Comparison of ENCODE assay signal across 1 cellular context in the genomic region with DNA sequence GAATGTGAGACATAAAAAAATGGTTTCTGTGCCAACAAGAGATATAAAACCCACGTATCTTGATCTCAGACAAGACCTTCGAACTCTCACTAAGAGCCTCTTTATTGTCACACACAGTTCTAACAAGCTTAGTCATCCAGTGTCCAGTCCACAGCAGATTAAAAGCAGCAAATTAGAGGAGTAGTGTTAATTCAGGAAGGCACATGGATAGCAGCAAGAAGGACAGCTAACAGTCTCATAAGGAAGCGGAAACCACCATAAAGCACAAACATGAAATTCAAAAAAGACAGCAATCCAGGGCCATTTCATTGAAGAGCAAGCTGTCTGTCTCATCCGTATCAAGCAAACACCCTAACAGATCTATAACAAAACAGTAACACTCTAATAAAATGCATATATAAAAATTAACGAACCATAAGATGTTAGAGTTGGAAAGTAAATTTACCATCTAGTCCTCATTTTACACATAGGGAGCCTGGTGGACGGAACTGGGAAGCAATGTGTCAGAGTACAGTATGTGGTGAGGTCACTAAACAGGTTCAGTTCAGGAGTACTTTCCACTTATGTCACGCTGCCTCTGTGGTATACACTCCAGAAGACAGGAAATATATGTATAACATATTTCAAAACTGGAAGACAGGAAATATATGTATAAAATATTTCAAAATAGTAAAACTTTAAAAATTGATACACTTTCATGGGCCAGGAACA.
A peak's percentile ranks its signal among the peaks of the same experiment; 100 is the strongest.
TF ChIP-seq lines count a peak whose summit lies in the region.

No MANE protein-coding gene starts in this region.

TF ChIP-seq in K562, 482 proteins besides CTCF, POLR2A, EP300 and RAD21 (continues in another document):
- TF ChIP-seq C11orf30 (IDR thresholded peaks at IDR 0.05; ENCODE audit: low read depth) (peak; percentile 85), NR2C2 (CRISPR knock-in tag; IDR thresholded peaks at IDR 0.05) (no peak), NR2C2 (tag; IDR thresholded peaks at IDR 0.05) (peak; percentile 74), NFRKB (IDR thresholded peaks at IDR 0.05; ENCODE audit: low read depth) (0 out of 2 replicates have a peak, but pooled peaks have one; percentile 43), SMARCC2 (IDR thresholded peaks at IDR 0.05; ENCODE audit: low read depth) (peak; percentile 61; the same call in 1 of the 2 replicates), MYBL2 (IDR thresholded peaks at IDR 0.05; ENCODE audit: low read depth) (peak; percentile 53; the same call in 1 of the 2 replicates), MYBL2 (CRISPR knock-in tag; IDR thresholded peaks at IDR 0.05; ENCODE audit: borderline replicate concordance) (no peak), SNIP1 (IDR thresholded peaks at IDR 0.05; ENCODE audit: low read depth) (no peak), MAFG (tag; conservative IDR thresholded peaks at IDR 0.05) (peak; percentile 87), ZNF436 (CRISPR knock-in tag; IDR thresholded peaks at IDR 0.05) (no peak), FOXM1 (IDR thresholded peaks at IDR 0.05; ENCODE audit: low read depth) (no peak), FOXM1 (CRISPR knock-in tag; IDR thresholded peaks at IDR 0.05; ENCODE audit: low read depth) (no peak), TRIM28 (IDR thresholded peaks at IDR 0.05) (0 out of 2 replicates have a peak, but pooled peaks have one; percentile 47), EP400 (IDR thresholded peaks at IDR 0.05) (peak; percentile 19; the same call in 1 of the 2 replicates), LEF1 (IDR thresholded peaks at IDR 0.05) (peak; percentile 42; the same call in 1 of the 2 replicates), MGA (IDR thresholded peaks at IDR 0.05) (peak; percentile 68), MAFF (IDR thresholded peaks at IDR 0.05; ENCODE audit: low read length) (peak; percentile 64; the same call in 1 of the 2 replicates), NFE2 (IDR thresholded peaks at IDR 0.05; ENCODE audit: low read depth) (peak; percentile 87), PKNOX1 (IDR thresholded peaks at IDR 0.05) (peak; percentile 66), NCOR1 (IDR thresholded peaks at IDR 0.05) (0 out of 2 replicates have a peak, but pooled peaks have one; percentile 5), NCOA1 (IDR thresholded peaks at IDR 0.05; ENCODE audit: low read depth) (0 out of 2 replicates have a peak, but pooled peaks have one; percentile 20), SOX6 (IDR thresholded peaks at IDR 0.05) (0 out of 2 replicates have a peak, but pooled peaks have one; percentile 55), HSF4 (CRISPR knock-in tag; IDR thresholded peaks at IDR 0.05; ENCODE audit: borderline replicate concordance) (no peak), STAT5B (CRISPR knock-in tag; IDR thresholded peaks at IDR 0.05) (no peak)
- TF ChIP-seq, protein P1, sequence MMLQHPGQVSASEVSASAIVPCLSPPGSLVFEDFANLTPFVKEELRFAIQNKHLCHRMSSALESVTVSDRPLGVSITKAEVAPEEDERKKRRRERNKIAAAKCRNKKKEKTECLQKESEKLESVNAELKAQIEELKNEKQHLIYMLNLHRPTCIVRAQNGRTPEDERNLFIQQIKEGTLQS (IDR thresholded peaks at IDR 0.05): peak; percentile 24; the same call in 1 of the 2 replicates
- TF ChIP-seq, protein P1 (CRISPR knock-in tag; conservative IDR thresholded peaks at IDR 0.05): no peak
- TF ChIP-seq, protein P2, sequence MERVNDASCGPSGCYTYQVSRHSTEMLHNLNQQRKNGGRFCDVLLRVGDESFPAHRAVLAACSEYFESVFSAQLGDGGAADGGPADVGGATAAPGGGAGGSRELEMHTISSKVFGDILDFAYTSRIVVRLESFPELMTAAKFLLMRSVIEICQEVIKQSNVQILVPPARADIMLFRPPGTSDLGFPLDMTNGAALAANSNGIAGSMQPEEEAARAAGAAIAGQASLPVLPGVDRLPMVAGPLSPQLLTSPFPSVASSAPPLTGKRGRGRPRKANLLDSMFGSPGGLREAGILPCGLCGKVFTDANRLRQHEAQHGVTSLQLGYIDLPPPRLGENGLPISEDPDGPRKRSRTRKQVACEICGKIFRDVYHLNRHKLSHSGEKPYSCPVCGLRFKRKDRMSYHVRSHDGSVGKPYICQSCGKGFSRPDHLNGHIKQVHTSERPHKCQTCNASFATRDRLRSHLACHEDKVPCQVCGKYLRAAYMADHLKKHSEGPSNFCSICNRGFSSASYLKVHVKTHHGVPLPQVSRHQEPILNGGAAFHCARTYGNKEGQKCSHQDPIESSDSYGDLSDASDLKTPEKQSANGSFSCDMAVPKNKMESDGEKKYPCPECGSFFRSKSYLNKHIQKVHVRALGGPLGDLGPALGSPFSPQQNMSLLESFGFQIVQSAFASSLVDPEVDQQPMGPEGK (CRISPR knock-in tag; IDR thresholded peaks at IDR 0.05; ENCODE audit: borderline replicate concordance): no peak
- TF ChIP-seq, protein P3, sequence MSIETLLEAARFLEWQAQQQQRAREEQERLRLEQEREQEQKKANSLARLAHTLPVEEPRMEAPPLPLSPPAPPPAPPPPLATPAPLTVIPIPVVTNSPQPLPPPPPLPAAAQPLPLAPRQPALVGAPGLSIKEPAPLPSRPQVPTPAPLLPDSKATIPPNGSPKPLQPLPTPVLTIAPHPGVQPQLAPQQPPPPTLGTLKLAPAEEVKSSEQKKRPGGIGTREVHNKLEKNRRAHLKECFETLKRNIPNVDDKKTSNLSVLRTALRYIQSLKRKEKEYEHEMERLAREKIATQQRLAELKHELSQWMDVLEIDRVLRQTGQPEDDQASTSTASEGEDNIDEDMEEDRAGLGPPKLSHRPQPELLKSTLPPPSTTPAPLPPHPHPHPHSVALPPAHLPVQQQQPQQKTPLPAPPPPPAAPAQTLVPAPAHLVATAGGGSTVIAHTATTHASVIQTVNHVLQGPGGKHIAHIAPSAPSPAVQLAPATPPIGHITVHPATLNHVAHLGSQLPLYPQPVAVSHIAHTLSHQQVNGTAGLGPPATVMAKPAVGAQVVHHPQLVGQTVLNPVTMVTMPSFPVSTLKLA (conservative IDR thresholded peaks at IDR 0.05): peak; percentile 29 to 37; a peak in 1 of 4 replicates
